26 cellular contexts compared by ENCODE assay signal in genomic region chr5:170642066-170642735, GRCh38.
"Had no signal": no experiment of that assay in that cellular context is flagged by ENCODE, and none has a peak within 500 bp of the region (broad histone marks: within the 10 kb centered on the region; RNA-seq: fewer than 3 reads in every experiment).

No MANE protein-coding gene starts in this region.

- H3K9me3 ChIP-seq: ascending aorta, SJSA1, SK-N-SH had no signal

- FAIRE-seq: TTC549 had no signal

- ATAC-seq: activated CD8-positive, alpha-beta T cell treated with anti-CD3 and anti-CD28 coated beads for 36 hours; Panc1 had no signal

- H3K27me3 ChIP-seq: ascending aorta, SJSA1 had no signal

- H3K4me1 Mint-ChIP-seq: activated CD4-positive, alpha-beta T cell treated with anti-CD3 and anti-CD28 coated beads, Interleukin-2, amount 10 ng/mL, durations not matched to agents 24 days and 14 days; activated naive CD4-positive, alpha-beta T cell treated with anti-CD3 and anti-CD28 coated beads, Interleukin-2, amount 50 U/mL, for 24 hours had no signal

- H3K4me3 ChIP-seq: ascending aorta, SJSA1 had no signal

- H3K9ac ChIP-seq: SK-N-SH had no signal

- H3K4me1 ChIP-seq: ascending aorta, SJSA1 had no signal

- H3K4me3 Mint-ChIP-seq: activated CD4-positive, alpha-beta T cell treated with anti-CD3 and anti-CD28 coated beads, Interleukin-2, amount 10 ng/mL, durations not matched to agents 24 days and 14 days; activated CD8-positive, alpha-beta T cell treated with anti-CD3 and anti-CD28 coated beads for 36 hours; activated naive CD4-positive, alpha-beta T cell treated with anti-CD3 and anti-CD28 coated beads, Interleukin-2, amount 50 U/mL, for 24 hours; activated naive CD8-positive, alpha-beta T cell treated with anti-CD3 and anti-CD28 coated beads, Interleukin-2, amount 10 ng/mL, durations not matched to agents 7 days and 5 days; T-helper 1 cell treated with Interleukin-12 subunit alpha and Interleukin-12 subunit beta and Interleukin-4 antibody, amounts not matched to agents 30 μg/mL and 1 μg/mL, for 36 hours; T-helper 2 cell treated with Interferon-gamma antibody and Interleukin-4, amounts not matched to agents 5 μg/mL and 100 μg/mL, for 36 hours had no signal

- H3K9me3 Mint-ChIP-seq: activated CD4-positive, alpha-beta T cell treated with anti-CD3 and anti-CD28 coated beads, Interleukin-2, amount 10 ng/mL, durations not matched to agents 24 days and 14 days; activated CD8-positive, alpha-beta T cell treated with anti-CD3 and anti-CD28 coated beads for 36 hours; activated naive CD4-positive, alpha-beta T cell treated with anti-CD3 and anti-CD28 coated beads, Interleukin-2, amount 50 U/mL, for 24 hours; activated naive CD8-positive, alpha-beta T cell treated with anti-CD3 and anti-CD28 coated beads, Interleukin-2, amount 10 ng/mL, durations not matched to agents 7 days and 5 days; T-helper 1 cell treated with Interleukin-12 subunit alpha and Interleukin-12 subunit beta and Interleukin-4 antibody, amounts not matched to agents 30 μg/mL and 1 μg/mL, for 36 hours; T-helper 2 cell treated with Interferon-gamma antibody and Interleukin-4, amounts not matched to agents 5 μg/mL and 100 μg/mL, for 36 hours had no signal

- DNase-seq: activated CD4-positive, alpha-beta T cell treated with anti-CD3 and anti-CD28 coated beads, Interleukin-2, amount 10 ng/mL, durations not matched to agents 24 days and 14 days; activated CD4-positive, alpha-beta T cell treated with anti-CD3 and anti-CD28 coated beads, Interleukin-2, amount 50 U/mL, for 4 hours; activated CD8-positive, alpha-beta memory T cell treated with anti-CD3 and anti-CD28 coated beads, Interleukin-2, amount 50 U/mL, for 4 hours; activated CD8-positive, alpha-beta T cell treated with anti-CD3 and anti-CD28 coated beads for 36 hours; activated gamma-delta T cell; activated naive CD4-positive, alpha-beta T cell treated with Interleukin-2 at 50 U/mL for 16 hours; activated naive CD8-positive, alpha-beta T cell treated with anti-CD3 and anti-CD28 coated beads, Interleukin-2, amount 10 ng/mL, durations not matched to agents 7 days and 5 days; amygdala; Karpas-422; KBM-7; NCI-H1105; NCI-H1417 treated with DMSO at 0.1 percent for 48 hours; NCI-H1930; NCI-H2081 treated with DMSO at 0.1 percent for 48 hours; NCI-H226; NCI-H446 treated with DMSO at 0.1 percent for 48 hours; NCI-H524 treated with DMSO at 0.1 percent for 48 hours; SHP77; SK-N-SH had no signal

- H3K36me3 ChIP-seq: ascending aorta, SJSA1 had no signal

- H3K27ac Mint-ChIP-seq: activated CD4-positive, alpha-beta T cell treated with anti-CD3 and anti-CD28 coated beads, Interleukin-2, amount 10 ng/mL, durations not matched to agents 24 days and 14 days; activated CD8-positive, alpha-beta T cell treated with anti-CD3 and anti-CD28 coated beads for 36 hours; activated naive CD4-positive, alpha-beta T cell treated with anti-CD3 and anti-CD28 coated beads, Interleukin-2, amount 50 U/mL, for 24 hours; activated naive CD8-positive, alpha-beta T cell treated with anti-CD3 and anti-CD28 coated beads, Interleukin-2, amount 10 ng/mL, durations not matched to agents 7 days and 5 days; T-helper 1 cell treated with Interleukin-12 subunit alpha and Interleukin-12 subunit beta and Interleukin-4 antibody, amounts not matched to agents 30 μg/mL and 1 μg/mL, for 36 hours; T-helper 2 cell treated with Interferon-gamma antibody and Interleukin-4, amounts not matched to agents 5 μg/mL and 100 μg/mL, for 36 hours had no signal

- H3K4me2 ChIP-seq: SK-N-SH had no signal

- H3K36me3 Mint-ChIP-seq: activated naive CD4-positive, alpha-beta T cell treated with anti-CD3 and anti-CD28 coated beads, Interleukin-2, amount 50 U/mL, for 24 hours; activated naive CD8-positive, alpha-beta T cell treated with anti-CD3 and anti-CD28 coated beads, Interleukin-2, amount 10 ng/mL, durations not matched to agents 7 days and 5 days had no signal

- H3K27ac ChIP-seq: ascending aorta, SJSA1 had no signal
